9 cellular contexts compared by ENCODE assay signal in the genomic region with DNA sequence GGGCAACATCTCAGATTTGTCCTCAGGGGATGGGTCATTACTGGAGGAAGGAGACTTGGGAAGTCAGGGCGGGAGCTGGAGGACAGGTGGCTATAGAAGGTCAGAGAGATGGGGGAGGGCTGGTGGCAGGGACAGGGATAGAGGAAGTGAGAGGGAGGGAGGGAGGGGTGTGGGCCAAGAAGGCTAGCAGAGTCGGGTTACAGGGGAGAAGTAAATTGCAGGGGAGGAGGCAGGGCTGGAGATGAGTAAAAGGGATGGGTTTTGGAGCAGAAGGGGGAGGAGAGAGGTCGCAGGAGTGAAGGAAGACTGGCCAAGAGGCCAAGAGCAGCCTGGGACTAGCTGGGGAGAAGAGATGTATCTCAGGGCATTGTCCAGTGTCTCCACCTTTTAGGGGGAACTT. TPM values are rescaled to one million over a fixed set of nuclear protein-coding genes. Genes with fewer than 3 reads are reported as not detected.
DNase-seq lines count a peak whose midpoint lies in the region; ATAC-seq and TF ChIP-seq lines count a peak whose summit lies in the region.
"Had no signal": no experiment of that assay in that cellular context is flagged by ENCODE, and none has a peak within 500 bp of the region (broad histone marks: within the 10 kb centered on the region; RNA-seq: fewer than 3 reads in every experiment).

No MANE protein-coding gene starts in this region.

- peak; percentile 74 for DNase-seq in GM23248
- DNase-seq in NCI-H2107 treated with DMSO at 0.1 percent for 48 hours (lab: John Stamatoyannopoulos, UW; ENCODE audit: unreplicated experiment), result peak; percentile 33
- DNase-seq in adipocyte (ENCODE audit: low read depth), result peak; percentile 44
- no peak for DNase-seq in sciatic nerve (ENCODE audit: low spot score)
- DNase-seq in CD14-positive monocyte (ENCODE audit: low spot score), result no peak
- DNase-seq: activated CD4-positive, alpha-beta T cell treated with anti-CD3 and anti-CD28 coated beads for 4 hours; dermis blood vessel endothelial cell had no signal

- no peaks in the 10 kb centered on the region for H3K79me2 ChIP-seq in GM23248 (ENCODE audit: insufficient read depth)

- no peak overlapping the region for H3K27ac ChIP-seq in GM23248

- H3K27me3 ChIP-seq in GM23248 (replicated peaks; ENCODE audit: insufficient read depth) (no peaks in the 10 kb centered on the region), adipocyte (replicated peaks; ENCODE audit: control insufficient read depth, insufficient read depth, low read length) (no peaks in the 10 kb centered on the region)

- H3K9me3 ChIP-seq in GM23248 (ENCODE audit: low read depth), result no peaks in the 10 kb centered on the region
- H3K9me3 ChIP-seq in adipocyte (ENCODE audit: control insufficient read depth, low read length), result no peaks in the 10 kb centered on the region

- 6 to 14% methylated on average over 2 to 3 of the region's 3 CpGs for WGBS in GM23248 (ENCODE audit: low coverage in 1 of 2, low lambda C conversion rate in 2 of 2, missing lambda C conversion rate in 2 of 2), 2 experiments

- peaks cover 15% of the 10 kb centered on the region for H3K4me1 ChIP-seq in GM23248 (ENCODE audit: insufficient read depth)
- peaks cover 61% of the 10 kb centered on the region for H3K4me1 ChIP-seq in adipocyte (ENCODE audit: control insufficient read depth, insufficient read depth, low read length)

- H3K4me2 ChIP-seq in GM23248 (ENCODE audit: unreplicated experiment), result no peak overlapping the region

- H3K27me3 Mint-ChIP-seq in CD14-positive monocyte (ENCODE audit: low read depth in 3 of 3), result peaks cover 13 to 15% (median 15%) of the 10 kb centered on the region in 3 donors

- in situ Hi-C loops in GM23248 (cut with MboI), result no loop called here

- no peak for TF ChIP-seq CTCF in CD14-positive monocyte (IDR thresholded peaks at IDR 0.05)

- H3K9me3 Mint-ChIP-seq in CD14-positive monocyte, result peaks cover 0 to 6% (median 0%) of the 10 kb centered on the region in 7 donors

- H3K36me3 Mint-ChIP-seq in CD14-positive monocyte, result no peaks in the 10 kb centered on the region

- peak overlapping the region in 1 of 7 donors; percentile 35 for H3K27ac Mint-ChIP-seq in CD14-positive monocyte

- H3K4me3 ChIP-seq in GM23248, result no peak overlapping the region
- no peak overlapping the region for H3K4me3 ChIP-seq in adipocyte (ENCODE audit: low read length)

- H3K4me3 Mint-ChIP-seq in CD14-positive monocyte, result peak overlapping the region in 1 of 2 donors; percentile 27

- H3K36me3 ChIP-seq in GM23248 (ENCODE audit: low read depth), result no peaks in the 10 kb centered on the region
- no peaks in the 10 kb centered on the region for H3K36me3 ChIP-seq in adipocyte (ENCODE audit: control insufficient read depth, insufficient read depth, low read length, severe bottlenecking)

- peaks cover 16% of the 10 kb centered on the region; the same call in 1 of the 2 replicates for H3F3A ChIP-seq in GM23248 (ENCODE audit: insufficient read depth)

- ATAC-seq in sciatic nerve (peak; percentile 49), HG03159 (IDR thresholded peaks at IDR 0.05; ENCODE audit: unreplicated experiment) (no peak), GM21576 (IDR thresholded peaks at IDR 0.05; ENCODE audit: unreplicated experiment) (no peak)

- no peaks in the 10 kb centered on the region for H3K9me2 ChIP-seq in GM23248 (ENCODE audit: insufficient read depth)

- H3K9ac ChIP-seq in GM23248 (no peak overlapping the region), adipocyte (ENCODE audit: low read length) (no peak overlapping the region)

- intact Hi-C loops in sciatic nerve (cut with DNase I), result no loop called here
- intact Hi-C loops in CD14-positive monocyte (cut with micrococcal nuclease), result loop anchor here in 1 of 2 donors (5.0 kb wide), 1 partner anchor 81 kb away; no protein-coding TSS in a partner anchor

- H2AFZ ChIP-seq in GM23248, result no peak overlapping the region

- H3K4me1 Mint-ChIP-seq in CD14-positive monocyte, result peaks cover 6% of the 10 kb centered on the region

- H4K20me1 ChIP-seq in GM23248 (ENCODE audit: insufficient read depth), result no peaks in the 10 kb centered on the region

RNA-seq across cellular contexts. Expression of a gene that starts 33.0 kb away (rescaled TPM):
- total RNA-seq in GM23248 (2014; rRNA removed; shearing (Covaris generic)), result 0.43 TPM in 1 of 2 replicates, not detected in the other
- not detected in 2 replicates for polyA plus RNA-seq in GM23248 (2016; fragmentation: Nextera tagmentation; extraction: Ambion mirVana)
- 0.98 TPM for total RNA-seq in sciatic nerve
- not detected for polyA plus RNA-seq in CD14-positive monocyte
- total RNA-seq: dermis blood vessel endothelial cell had no signal

RNA-seq across cellular contexts. Expression of a gene that starts 39.3 kb away (rescaled TPM):
- total RNA-seq in GM23248 (2014; rRNA removed; shearing (Covaris generic)), result 1.5 and 1.9 TPM in 2 replicates
- polyA plus RNA-seq in GM23248 (2016; fragmentation: Nextera tagmentation; extraction: Ambion mirVana), result 0.40 and 0.72 TPM in 2 replicates
- 3.7 TPM for total RNA-seq in sciatic nerve
- not detected for polyA plus RNA-seq in CD14-positive monocyte

Comparison
In these comparisons a context has a peak if more than half of its experiments do, and no peak if none do; other contexts are left out.
1. DNase-seq: peak in GM23248 (single experiment), NCI-H2107 treated with DMSO at 0.1 percent for 48 hours (single experiment) and adipocyte (single experiment); none in sciatic nerve (single experiment) and CD14-positive monocyte (single experiment).